17 cellular contexts compared by ENCODE assay signal in the genomic region with DNA sequence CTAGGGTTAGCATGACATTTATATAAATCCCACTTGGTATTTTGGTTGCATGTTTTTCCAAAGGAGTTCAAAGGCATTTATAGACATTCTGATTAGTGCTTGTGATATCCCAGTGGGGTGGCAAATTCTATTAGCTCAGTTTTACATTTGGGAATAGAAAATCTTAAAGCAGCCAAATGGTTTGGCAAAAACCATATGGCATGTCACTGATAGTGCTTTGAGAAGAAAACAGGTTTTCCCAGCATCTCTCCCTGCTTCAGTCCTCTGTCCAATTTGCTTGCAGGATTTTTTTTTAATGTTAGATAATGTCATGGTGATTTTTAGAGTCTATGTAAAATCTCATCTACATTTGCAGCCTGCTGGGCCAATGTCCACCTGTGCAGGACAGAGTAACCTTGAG.
A peak's percentile ranks its signal among the peaks of the same experiment; 100 is the strongest.
DNase-seq lines count a peak whose midpoint lies in the region; ATAC-seq and TF ChIP-seq lines count a peak whose summit lies in the region.
"Had no signal": no experiment of that assay in that cellular context is flagged by ENCODE, and none has a peak within 500 bp of the region (broad histone marks: within the 10 kb centered on the region; RNA-seq: fewer than 3 reads in every experiment).

No MANE protein-coding gene starts in this region.

- peaks cover 0 to 42% (median 20%) of the 10 kb centered on the region in 7 donors for H3K27me3 ChIP-seq in heart right ventricle
- peaks cover 0 to 12% (median 0%) of the 10 kb centered on the region in 45 donors for H3K27me3 ChIP-seq in dorsolateral prefrontal cortex
- H3K27me3 ChIP-seq in right lobe of liver: no peaks in the 10 kb centered on the region
- H3K27me3 ChIP-seq: BLaER1 had no signal

- TF ChIP-seq CTCF in heart right ventricle (IDR thresholded peaks at IDR 0.05) (no peak), dorsolateral prefrontal cortex (IDR thresholded peaks at IDR 0.05 in 54 of 56, conservative IDR thresholded peaks at IDR 0.05 in 2 of 56; ENCODE audit: low read depth in 1 of 56, partially characterized antibody in 56 of 56) (no peak), right lobe of liver (IDR thresholded peaks at IDR 0.05) (no peak), GM10248 (IDR thresholded peaks at IDR 0.05; ENCODE audit: control extremely low read depth, extremely low read depth, low read depth, missing control alignments) (no peak)

- H3K9me3 ChIP-seq in heart right ventricle: no peaks in the 10 kb centered on the region
- H3K9me3 ChIP-seq in right lobe of liver: no peaks in the 10 kb centered on the region
- H3K9me3 ChIP-seq: BLaER1, Caco-2 had no signal

- DNase-seq in Right ventricle myocardium inferior (ENCODE audit: missing footprints): no peak
- DNase-seq in heart right ventricle: no peak
- no peak for DNase-seq in dorsolateral prefrontal cortex
- DNase-seq in right lobe of liver: no peak
- DNase-seq in superior temporal gyrus (ENCODE audit: extremely low spot score): peak; percentile 22
- DNase-seq in amygdala (lab: John Stamatoyannopoulos, UW): no peak
- DNase-seq in GM10248 (ENCODE audit: extremely low spot score): no peak
- DNase-seq: 8988T; AML-193; Caco-2; CD8-positive, alpha-beta memory T cell; DND-41; GF-D8; GOT3; H9 had no signal

- TF ChIP-seq POLR2A in right lobe of liver (IDR thresholded peaks at IDR 0.05): no peak

- intact Hi-C loops in Right ventricle myocardium inferior (cut with DNase I): no loop called here
- intact Hi-C loops in heart right ventricle (cut with DNase I): no loop called here
- intact Hi-C loops in dorsolateral prefrontal cortex (cut with DNase I): no loop called here
- intact Hi-C loops in right lobe of liver (cut with DNase I): no loop called here

- no peak overlapping the region for H3K4me3 ChIP-seq in heart right ventricle
- H3K4me3 ChIP-seq in dorsolateral prefrontal cortex: no peak overlapping the region
- H3K4me3 ChIP-seq in right lobe of liver: no peak overlapping the region
- H3K4me3 ChIP-seq: BLaER1 had no signal

- H3K27ac ChIP-seq in heart right ventricle: no peak overlapping the region
- H3K27ac ChIP-seq in dorsolateral prefrontal cortex: peak overlapping the region in 42 of 59 donors; percentile 17 to 82 (median 65)
- peak overlapping the region in 2 of 3 donors; percentile 61 to 78 for H3K27ac ChIP-seq in right lobe of liver
- H3K27ac ChIP-seq: BLaER1 had no signal

- ATAC-seq in Right ventricle myocardium inferior (peak; percentile 53), heart right ventricle (no peak), right lobe of liver (no peak), GM18519 (IDR thresholded peaks at IDR 0.05; ENCODE audit: low FRiP score, unreplicated experiment) (no peak)

- POLR2A ChIA-PET in GM10248 (lab: Yijun Ruan, JAX): no interaction called here

- H3K36me3 ChIP-seq in heart right ventricle (no peaks in the 10 kb centered on the region), right lobe of liver (no peaks in the 10 kb centered on the region)
- H3K36me3 ChIP-seq: BLaER1 had no signal

- H3K4me1 ChIP-seq in heart right ventricle (no peaks in the 10 kb centered on the region), right lobe of liver (peaks cover 0 to 28% (median 12%) of the 10 kb centered on the region in 4 donors)
- H3K4me1 ChIP-seq: BLaER1 had no signal

- CTCF ChIA-PET in GM10248 (lab: Yijun Ruan, JAX): no interaction called here

Comparison
In these comparisons a context has a peak if more than half of its experiments do, and no peak if none do; other contexts are left out.
1. H3K27ac ChIP-seq: peak in dorsolateral prefrontal cortex (42 of 59) and right lobe of liver (2 of 3); none in heart right ventricle (0 of 10).